Comparison of ENCODE assay signal across 8 cellular contexts in genomic region chr15:64356443-64357040, GRCh38. TPM values are rescaled to one million over a fixed set of nuclear protein-coding genes. Genes with fewer than 3 reads are reported as not detected.
DNase-seq lines count a peak whose midpoint lies in the region; ATAC-seq and TF ChIP-seq lines count a peak whose summit lies in the region.

No MANE protein-coding gene starts in this region.

- TF ChIP-seq CTCF in AG09309 (IDR thresholded peaks at IDR 0.05; ENCODE audit: control insufficient read depth, insufficient read depth, low read depth, low read length, missing control alignments) (peak; percentile 57), GM13977 (IDR thresholded peaks at IDR 0.05; ENCODE audit: extremely low read depth, insufficient read depth, missing control alignments) (peak; percentile 37)

- H3K9me3 ChIP-seq in skeletal muscle satellite cell (replicated peaks; ENCODE audit: low read length) = no peaks in the 10 kb centered on the region

- peak overlapping the region; percentile 94 for H3K4me3 Mint-ChIP-seq in activated naive CD8-positive, alpha-beta T cell treated with anti-CD3 and anti-CD28 coated beads, Interleukin-2, amount 10 ng/mL, durations not matched to agents 7 days and 5 days

- no peak for ATAC-seq in activated naive CD8-positive, alpha-beta T cell treated with anti-CD3 and anti-CD28 coated beads, Interleukin-2, amount 10 ng/mL, durations not matched to agents 7 days and 5 days (ENCODE audit: low read depth)

- H3K9ac ChIP-seq in skeletal muscle satellite cell (ENCODE audit: low read depth, low read length) = peak overlapping the region; percentile 50

- H3K4me1 ChIP-seq in skeletal muscle satellite cell (ENCODE audit: control insufficient read depth, insufficient read depth, low read length) = peaks cover 13% of the 10 kb centered on the region

- intact Hi-C loops in posterior vena cava (cut with DNase I) = loop anchor here in 1 of 2 donors (10.0 kb wide), 1 partner anchor 1732 kb away; no protein-coding TSS in a partner anchor

- H3K4me3 ChIP-seq in AG09309 (ENCODE audit: control insufficient read depth, low read depth, low read length) (peak overlapping the region; percentile 70), skeletal muscle satellite cell (ENCODE audit: low read length) (peak overlapping the region; percentile 99)

- H3K27me3 ChIP-seq in skeletal muscle satellite cell (ENCODE audit: control insufficient read depth, insufficient read depth, low read length) = no peaks in the 10 kb centered on the region

- POLR2A ChIA-PET in activated naive CD8-positive, alpha-beta T cell treated with anti-CD3 and anti-CD28 coated beads, Interleukin-2, amount 10 ng/mL, durations not matched to agents 7 days and 5 days (lab: Charles Lee) = interaction anchor here (1.0 to 1.6 kb wide), 5 partner anchors 23 to 245 kb away, joined by 3 to 6 read pairs (median 4); partner anchors contain the start of genes PCLAF and TRIP4

- H3K36me3 ChIP-seq in skeletal muscle satellite cell (ENCODE audit: insufficient read depth, low read length) = no peaks in the 10 kb centered on the region

- no peaks in the 10 kb centered on the region for H3K9me3 Mint-ChIP-seq in activated naive CD8-positive, alpha-beta T cell treated with anti-CD3 and anti-CD28 coated beads, Interleukin-2, amount 10 ng/mL, durations not matched to agents 7 days and 5 days

- DNase-seq in AG09309 (ENCODE audit: low read depth) (peak; percentile 65), GM13977 (ENCODE audit: low spot score) (no peak), NCI-H1417 treated with DMSO at 0.1 percent for 48 hours (lab: John Stamatoyannopoulos, UW) (peak; percentile 93), hepatic stellate cell (ENCODE audit: low spot score) (peak; percentile 70), posterior vena cava (ENCODE audit: low spot score) (no peak), SK-N-DZ (ENCODE audit: low spot score) (no peak)
- DNase-seq in activated naive CD8-positive, alpha-beta T cell treated with anti-CD3 and anti-CD28 coated beads, Interleukin-2, amount 10 ng/mL, durations not matched to agents 7 days and 5 days = no peak

- H3K4me1 Mint-ChIP-seq in activated naive CD8-positive, alpha-beta T cell treated with anti-CD3 and anti-CD28 coated beads, Interleukin-2, amount 10 ng/mL, durations not matched to agents 7 days and 5 days = peaks cover 22% of the 10 kb centered on the region

- H3K27me3 Mint-ChIP-seq in activated naive CD8-positive, alpha-beta T cell treated with anti-CD3 and anti-CD28 coated beads, Interleukin-2, amount 10 ng/mL, durations not matched to agents 7 days and 5 days = no peaks in the 10 kb centered on the region

- H3K27ac Mint-ChIP-seq in activated naive CD8-positive, alpha-beta T cell treated with anti-CD3 and anti-CD28 coated beads, Interleukin-2, amount 10 ng/mL, durations not matched to agents 7 days and 5 days = peak overlapping the region; percentile 83

- in situ Hi-C loops in GM13977 (cut with MboI; ENCODE audit: low pct_unique_long_range_greater_than_20kb, low sequenced_read_pairs, unreplicated experiment) = no loop called here

- H3K4me2 ChIP-seq in skeletal muscle satellite cell (ENCODE audit: low read length) = peak overlapping the region; percentile 85

- H3K36me3 Mint-ChIP-seq in activated naive CD8-positive, alpha-beta T cell treated with anti-CD3 and anti-CD28 coated beads, Interleukin-2, amount 10 ng/mL, durations not matched to agents 7 days and 5 days = no peaks in the 10 kb centered on the region

RNA-seq across cellular contexts. Expression of gene CSNK1G1, which starts 0.6 kb away (rescaled TPM):
- 10 to 100 TPM; 26.2 to 26.7 TPM for total RNA-seq in activated naive CD8-positive, alpha-beta T cell treated with anti-CD3 and anti-CD28 coated beads, Interleukin-2, amount 10 ng/mL, durations not matched to agents 7 days and 5 days
- 17.7 and 18.8 TPM in 2 replicates for total RNA-seq in skeletal muscle satellite cell (2012; rRNA removed)
- 10 to 100 TPM; 15.8 to 15.9 TPM for total RNA-seq in posterior vena cava
- polyA plus RNA-seq in SK-N-DZ (2014; cell fraction: cytosol; rRNA removed) = 6.3 and 9.7 TPM in 2 replicates
- 4.7 and 5.8 TPM in 2 replicates for polyA plus RNA-seq in SK-N-DZ (2014; cell fraction: nucleus; rRNA removed)

RNA-seq across cellular contexts. Expression of gene PCLAF, which starts 24.7 kb away (rescaled TPM):
- total RNA-seq in activated naive CD8-positive, alpha-beta T cell treated with anti-CD3 and anti-CD28 coated beads, Interleukin-2, amount 10 ng/mL, durations not matched to agents 7 days and 5 days = 100 to 1,000 TPM in 1 of 2 experiments, 10 to 100 TPM in 1; 94.2 to 110 TPM
- 19.2 and 40.1 TPM in 2 replicates for total RNA-seq in skeletal muscle satellite cell (2012; rRNA removed)
- under 1 TPM; 0.52 to 0.88 TPM for total RNA-seq in posterior vena cava
- polyA plus RNA-seq in SK-N-DZ (2014; cell fraction: cytosol; rRNA removed) = 150 and 153 TPM in 2 replicates
- polyA plus RNA-seq in SK-N-DZ (2014; cell fraction: nucleus; rRNA removed) = 90.9 and 130 TPM in 2 replicates

RNA-seq across cellular contexts. Expression of gene TRIP4, which starts 31.1 kb away (rescaled TPM):
- total RNA-seq in activated naive CD8-positive, alpha-beta T cell treated with anti-CD3 and anti-CD28 coated beads, Interleukin-2, amount 10 ng/mL, durations not matched to agents 7 days and 5 days = 10 to 100 TPM; 23.7 to 25.7 TPM
- total RNA-seq in skeletal muscle satellite cell (2012; rRNA removed) = 8.1 and 8.9 TPM in 2 replicates
- 10 to 100 TPM; 20.7 to 26.2 TPM for total RNA-seq in posterior vena cava
- 8.5 and 9.4 TPM in 2 replicates for polyA plus RNA-seq in SK-N-DZ (2014; cell fraction: cytosol; rRNA removed)
- polyA plus RNA-seq in SK-N-DZ (2014; cell fraction: nucleus; rRNA removed) = 9.9 and 14.2 TPM in 2 replicates

Comparison
In these comparisons a context has a peak if more than half of its experiments do, and no peak if none do; other contexts are left out.
1. DNase-seq: peak in AG09309 (single experiment), NCI-H1417 treated with DMSO at 0.1 percent for 48 hours (single experiment) and hepatic stellate cell (single experiment); none in GM13977 (single experiment), activated naive CD8-positive, alpha-beta T cell treated with anti-CD3 and anti-CD28 coated beads, Interleukin-2, amount 10 ng/mL, durations not matched to agents 7 days and 5 days (single experiment), posterior vena cava (single experiment) and SK-N-DZ (single experiment).
2. RNA of gene PCLAF, which starts 24.7 kb away (total RNA-seq): 94.2 to 110 TPM in activated naive CD8-positive, alpha-beta T cell treated with anti-CD3 and anti-CD28 coated beads, Interleukin-2, amount 10 ng/mL, durations not matched to agents 7 days and 5 days; 0.52 to 0.88 TPM in posterior vena cava; every median in the first group is over 10 times any median in the second.